ENCODE assay signal across 14 cellular contexts in genomic region chr17:55795098-55795497, GRCh38.
"Had no signal": no experiment of that assay in that cellular context is flagged by ENCODE, and none has a peak within 500 bp of the region (broad histone marks: within the 10 kb centered on the region; RNA-seq: fewer than 3 reads in every experiment).

No MANE protein-coding gene starts in this region.

- H3K27me3 ChIP-seq: colonic mucosa, gastroesophageal sphincter, pancreas, suprapubic skin had no signal

- DNase-seq: activated CD4-positive, alpha-beta T cell treated with anti-CD3 and anti-CD28 coated beads for 4 hours; activated CD8-positive, alpha-beta T cell treated with anti-CD3 and anti-CD28 coated beads, Interleukin-2, amount 10 ng/mL, durations not matched to agents 7 days and 5 days; activated naive CD4-positive, alpha-beta T cell treated with anti-CD3 and anti-CD28 coated beads for 36 hours; caudate nucleus; colonic mucosa; effector CD4-positive, alpha-beta T cell; hippocampal formation; kidney glomerular epithelial cell; pancreas; stimulated activated CD4-positive, alpha-beta T cell treated with anti-CD3 and anti-CD28 coated beads, Interleukin-4, amount 100 ng/mL, for 1 hour; stimulated activated CD8-positive, alpha-beta memory T cell treated with anti-CD3 and anti-CD28 coated beads, Interleukin-4, amount 100 ng/mL, for 48 hours; stimulated activated naive CD8-positive, alpha-beta T cell treated with anti-CD3 and anti-CD28 coated beads, Interleukin-15, Interleukin-2, amounts not matched to agents 100 U/mL and 50 U/mL, for 24 hours had no signal

- H3K4me3 ChIP-seq: colonic mucosa, gastroesophageal sphincter, pancreas, suprapubic skin had no signal

- ATAC-seq: activated CD8-positive, alpha-beta T cell treated with anti-CD3 and anti-CD28 coated beads, Interleukin-2, amount 10 ng/mL, durations not matched to agents 7 days and 5 days; gastroesophageal sphincter; pancreas; stimulated activated naive CD8-positive, alpha-beta T cell treated with anti-CD3 and anti-CD28 coated beads, Interleukin-15, Interleukin-2, amounts not matched to agents 100 U/mL and 50 U/mL, for 24 hours had no signal

- H3K4me1 ChIP-seq: colonic mucosa, gastroesophageal sphincter, pancreas, suprapubic skin had no signal

- H3K36me3 ChIP-seq: colonic mucosa, gastroesophageal sphincter, pancreas, suprapubic skin had no signal

- H3K9me3 ChIP-seq: colonic mucosa, pancreas had no signal

- H3K27ac ChIP-seq: colonic mucosa, gastroesophageal sphincter, pancreas, suprapubic skin had no signal
